Comparison of ENCODE assay signal across 8 cellular contexts in genomic region chr1:59296358-59297256, GRCh38. TPM values are rescaled to one million over a fixed set of nuclear protein-coding genes. Genes with fewer than 3 reads are reported as not detected.
A peak's percentile ranks its signal among the peaks of the same experiment; 100 is the strongest.
DNase-seq lines count a peak whose midpoint lies in the region; ATAC-seq and TF ChIP-seq lines count a peak whose summit lies in the region.

FGGY (plus strand) TSS chr1:59297094; CDS start chr1:59321550, 24,456 bp downstream.

- H3K4me1 ChIP-seq in adipocyte (ENCODE audit: control insufficient read depth, insufficient read depth, low read length) (peaks cover 41% of the 10 kb centered on the region), cardiac muscle cell (ENCODE audit: low read depth) (no peaks in the 10 kb centered on the region), trophoblast cell (ENCODE audit: control insufficient read depth in 1 of 2, insufficient read depth in 2 of 2, low read length in 2 of 2) (peaks cover 4 to 7% of the 10 kb centered on the region in 2 experiments), transverse colon (peaks cover 11 to 28% (median 14%) of the 10 kb centered on the region in 4 donors)

- peak within 1 kb of the TSS; percentile 43 for H3K18ac ChIP-seq in trophoblast cell (ENCODE audit: low read length)

- H3K4me2 ChIP-seq in trophoblast cell (ENCODE audit: low read length) = peak within 1 kb of the TSS; percentile 84

- H3K9ac ChIP-seq in adipocyte (ENCODE audit: low read length) = peak within 1 kb of the TSS; percentile 99
- peak within 1 kb of the TSS; percentile 79 for H3K9ac ChIP-seq in trophoblast cell (ENCODE audit: low read length)

- H2BK120ac ChIP-seq in trophoblast cell (ENCODE audit: insufficient read depth, low read length, poor library complexity) = peak within 1 kb of the TSS; percentile 65

- in situ Hi-C loops in transverse colon (cut with MboI; ENCODE audit: low pct_ligation_motif_present in 1 of 4, low pct_unique_long_range_greater_than_20kb in 1 of 4, low sequenced_read_pairs in 3 of 4) = loop anchor here in 3 of 4 donors (10.0 to 25.0 kb wide), 4 partner anchors 384 to 559 kb away; partner anchors contain the start of gene JUN (in 2 of the 3)

- peak within 1 kb of the TSS; percentile 59 for H3K14ac ChIP-seq in trophoblast cell (ENCODE audit: low read length)

- H4K91ac ChIP-seq in trophoblast cell (ENCODE audit: low read depth, low read length) = peak within 1 kb of the TSS; percentile 84

- H4K12ac ChIP-seq in trophoblast cell (ENCODE audit: low read depth, low read length) = peak within 1 kb of the TSS; percentile 3

- H3K27me3 ChIP-seq in adipocyte (replicated peaks; ENCODE audit: control insufficient read depth, insufficient read depth, low read length) = no peaks in the 10 kb centered on the region
- H3K27me3 ChIP-seq in cardiac muscle cell = no peaks in the 10 kb centered on the region
- H3K27me3 ChIP-seq in trophoblast cell (ENCODE audit: insufficient read depth, low read length) = no peaks in the 10 kb centered on the region
- no peaks in the 10 kb centered on the region for H3K27me3 ChIP-seq in transverse colon

- H4K8ac ChIP-seq in trophoblast cell (ENCODE audit: low read depth, low read length) = peak within 1 kb of the TSS; percentile 63

- intact Hi-C loops in transverse colon (cut with DNase I; ENCODE audit: low total_unique reads) = loop anchor here (2.0 to 10.0 kb wide), 3 partner anchors 148 to 394 kb away; no protein-coding TSS in a partner anchor

- no peaks in the 10 kb centered on the region for H3K36me3 ChIP-seq in adipocyte (ENCODE audit: control insufficient read depth, insufficient read depth, low read length, severe bottlenecking)
- H3K36me3 ChIP-seq in cardiac muscle cell = no peaks in the 10 kb centered on the region
- H3K36me3 ChIP-seq in trophoblast cell (ENCODE audit: control insufficient read depth in 1 of 2, insufficient read depth in 2 of 2, low read length in 2 of 2) = no peaks in the 10 kb centered on the region
- H3K36me3 ChIP-seq in transverse colon = no peaks in the 10 kb centered on the region

- no CpG with 5 or more reads among the region's 78 CpGs for WGBS in trophoblast cell (ENCODE audit: extremely low coverage, insufficient coverage, insufficient read length)
- 0% methylated on average over 78 of the region's 78 CpGs; no CpG with 5 or more reads in 1 of the 2 donors for WGBS in transverse colon (ENCODE audit: low coverage in 1 of 2), 2 donors

- peak within 1 kb of the TSS; percentile 54 for H2BK5ac ChIP-seq in trophoblast cell (ENCODE audit: low read depth, low read length, poor library complexity)

- DNase-seq in NCI-H1436 (lab: John Stamatoyannopoulos, UW) (peak; percentile 92), SW480 (ENCODE audit: low spot score) (peak; percentile 97), adipocyte (ENCODE audit: low read depth) (peak; percentile 99), cardiac muscle cell (ENCODE audit: low read depth in 1 of 2, low spot score in 1 of 2) (peak; percentile 97 to 99), trophoblast cell (peak; percentile 94 to 98), transverse colon (peak; percentile 97)

- H3K9me3 ChIP-seq in adipocyte (ENCODE audit: control insufficient read depth, low read length) = no peaks in the 10 kb centered on the region
- no peaks in the 10 kb centered on the region for H3K9me3 ChIP-seq in cardiac muscle cell (ENCODE audit: low read depth)
- no peaks in the 10 kb centered on the region for H3K9me3 ChIP-seq in trophoblast cell (ENCODE audit: insufficient read depth, low read depth, low read length)
- no peaks in the 10 kb centered on the region for H3K9me3 ChIP-seq in transverse colon

- H3K79me2 ChIP-seq in trophoblast cell (ENCODE audit: control insufficient read depth, insufficient read depth, low read length, poor library complexity) = no peaks in the 10 kb centered on the region

- TF ChIP-seq POLR2A in transverse colon (IDR thresholded peaks at IDR 0.05) = peak; percentile 92

- H3K23ac ChIP-seq in trophoblast cell (ENCODE audit: low read length) = no peak within 1 kb of the TSS

- ATAC-seq in HG02763 (IDR thresholded peaks at IDR 0.05; ENCODE audit: unreplicated experiment) = peak; percentile 91

- TF ChIP-seq CTCF in GM12875 (IDR thresholded peaks at IDR 0.05; ENCODE audit: borderline replicate concordance, insufficient read depth, low read depth, low read length) = no peak
- no peak for TF ChIP-seq CTCF in cardiac muscle cell (IDR thresholded peaks at IDR 0.05; ENCODE audit: low read depth, low read length)
- peak in 1 of 5 experiments; percentile 18 for TF ChIP-seq CTCF in transverse colon (IDR thresholded peaks at IDR 0.05)

- H3K4me3 ChIP-seq in GM12875 (ENCODE audit: low read depth, low read length) = peak within 1 kb of the TSS; percentile 75
- H3K4me3 ChIP-seq in adipocyte (ENCODE audit: low read length) = peak within 1 kb of the TSS; percentile 91
- H3K4me3 ChIP-seq in cardiac muscle cell = peak within 1 kb of the TSS; percentile 39
- peak within 1 kb of the TSS; percentile 69 for H3K4me3 ChIP-seq in trophoblast cell (ENCODE audit: low read depth, low read length)
- peak within 1 kb of the TSS; percentile 34 to 57 (median 41) for H3K4me3 ChIP-seq in transverse colon

- no peak for TF ChIP-seq EP300 in transverse colon (IDR thresholded peaks at IDR 0.05; ENCODE audit: low read depth)

- peak within 1 kb of the TSS; percentile 26 for H2AK5ac ChIP-seq in trophoblast cell (ENCODE audit: low read length)

- peak within 1 kb of the TSS; percentile 38 for H3K4ac ChIP-seq in trophoblast cell (ENCODE audit: low read depth, low read length)

- peak within 1 kb of the TSS; percentile 91 for H3K27ac ChIP-seq in cardiac muscle cell
- peak within 1 kb of the TSS; percentile 94 for H3K27ac ChIP-seq in trophoblast cell (ENCODE audit: low read depth, low read length)
- peak within 1 kb of the TSS; percentile 92 to 98 (median 95) for H3K27ac ChIP-seq in transverse colon

- peaks cover 15% of the 10 kb centered on the region for H3K79me1 ChIP-seq in trophoblast cell (ENCODE audit: low read length)

- H2AFZ ChIP-seq in trophoblast cell (ENCODE audit: insufficient read depth, low read length, poor library complexity) = peak within 1 kb of the TSS; percentile 77

- H2BK12ac ChIP-seq in trophoblast cell (ENCODE audit: low read length) = peak within 1 kb of the TSS; percentile 0

RNA-seq across cellular contexts. Expression of gene FGGY, which starts in this region (rescaled TPM):
- total RNA-seq in cardiac muscle cell = 5.6 and 14.5 TPM in 2 replicates
- polyA plus RNA-seq in cardiac muscle cell = 9.8 and 15.0 TPM in 2 replicates
- 6.0 and 6.2 TPM in 2 replicates for polyA plus RNA-seq in trophoblast cell (2013)
- 10 to 100 TPM; 18.2 to 97.7 (median 27.1) TPM for total RNA-seq in transverse colon

Comparison
In these comparisons a context has a peak if more than half of its experiments do, and no peak if none do; other contexts are left out.
1. Peak in every context shown above with its lines: DNase-seq, ATAC-seq, H3K4me3 ChIP-seq and H3K27ac ChIP-seq.
2. H3K4me3 ChIP-seq: peak in every context shown above with its lines; median percentile 91 in adipocyte; 75 in GM12875; 69 in trophoblast cell; 41 in transverse colon; 39 in cardiac muscle cell.